Comparison of ENCODE assay signal across 8 cellular contexts in the genomic region with DNA sequence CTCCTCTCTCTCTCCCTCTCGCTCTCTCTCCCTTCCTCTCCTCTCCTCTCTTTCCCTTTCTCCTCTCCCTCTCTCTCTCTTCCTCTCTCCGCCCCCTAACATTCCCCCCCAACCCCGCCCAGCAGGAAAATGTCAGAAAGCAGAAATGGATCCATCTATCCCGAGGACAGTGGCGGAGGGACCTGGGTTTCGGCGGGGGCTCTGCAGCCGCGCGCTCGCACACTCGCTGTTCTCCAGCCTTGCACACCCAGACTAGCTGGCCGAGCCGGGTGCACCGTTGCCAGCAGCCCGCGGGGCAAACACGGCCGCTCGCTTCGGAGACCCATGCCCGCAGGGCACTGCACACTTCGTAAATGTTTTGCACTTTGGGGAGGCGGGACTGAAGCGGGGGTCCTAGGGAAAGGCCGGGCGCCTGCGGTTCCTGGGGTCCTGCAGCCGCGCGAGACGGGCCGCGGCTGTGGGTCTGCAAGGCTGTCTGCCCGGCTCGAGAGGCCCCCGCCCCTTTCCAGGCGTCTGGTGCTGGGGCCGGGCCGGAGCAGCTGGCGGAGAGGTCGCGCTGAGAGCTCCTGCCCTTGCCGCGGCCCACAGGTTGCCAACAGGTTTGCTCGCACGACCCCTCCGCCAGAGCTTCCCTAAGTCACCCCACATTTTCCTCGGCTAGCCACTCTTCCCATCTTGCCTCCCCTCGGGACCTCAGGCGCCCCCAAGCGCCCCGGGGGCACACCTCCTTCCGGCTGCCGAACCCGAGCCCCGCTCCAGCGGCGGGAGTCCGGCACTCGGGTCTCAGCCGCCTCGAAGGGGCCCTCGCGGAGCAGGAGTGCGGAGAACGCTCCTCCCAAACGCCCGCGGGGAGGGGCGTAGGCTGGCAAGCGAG. TPM values are rescaled to one million over a fixed set of nuclear protein-coding genes. Genes with fewer than 3 reads are reported as not detected.
DNase-seq lines count a peak whose midpoint lies in the region; ATAC-seq, FAIRE-seq and TF ChIP-seq lines count a peak whose summit lies in the region.

No MANE protein-coding gene starts in this region.

- peaks cover 0 to 44% (median 22%) of the 10 kb centered on the region in 3 donors for H3K4me1 ChIP-seq in gastroesophageal sphincter

- H3K36me3 ChIP-seq in H7 (replicated peaks; ENCODE audit: control insufficient read depth, insufficient read depth, low read length) (no peaks in the 10 kb centered on the region), gastroesophageal sphincter (no peaks in the 10 kb centered on the region)

- TF ChIP-seq EP300 in gastroesophageal sphincter (IDR thresholded peaks at IDR 0.05) = no peak

- H3K27me3 ChIP-seq in H7 (ENCODE audit: control insufficient read depth, insufficient read depth, low read length) = peaks cover 92% of the 10 kb centered on the region
- peaks cover 3% of the 10 kb centered on the region for H3K27me3 ChIP-seq in gastroesophageal sphincter

- WGBS in gastroesophageal sphincter (ENCODE audit: low coverage in 1 of 2), 2 donors = 0% methylated on average over 3 to 17 of the region's 72 CpGs

- peak; percentile 52 for DNase-seq in AG08395 (ENCODE audit: low spot score)
- peak; percentile 92 for DNase-seq in H7
- DNase-seq in OCI-M1 (lab: John Stamatoyannopoulos, UW) = peak; percentile 57
- peak; percentile 89 for DNase-seq in activated effector memory CD4-positive, alpha-beta T cell treated with anti-CD3 and anti-CD28 coated beads, Interleukin-2, amount 50 U/mL, for 16 hours
- no peak for DNase-seq in omental fat pad (ENCODE audit: low spot score)
- peak; percentile 62 for DNase-seq in urothelium cell line (ENCODE audit: low spot score)
- no peak for DNase-seq in SIG-M5 (lab: John Stamatoyannopoulos, UW)

- TF ChIP-seq CTCF in gastroesophageal sphincter (IDR thresholded peaks at IDR 0.05) (no peak), omental fat pad (IDR thresholded peaks at IDR 0.05) (no peak)

- ATAC-seq in gastroesophageal sphincter (peak; percentile 38), omental fat pad (ENCODE audit: low FRiP score) (peak; percentile 14)

- H3K4me3 ChIP-seq in H7 (ENCODE audit: insufficient read depth, low read depth, low read length) (peak overlapping the region; percentile 60), gastroesophageal sphincter (peak overlapping the region; percentile 44 to 85)

- no peak for FAIRE-seq in urothelium cell line (lab: Jason Lieb, UNC)

- TF ChIP-seq POLR2A in gastroesophageal sphincter (IDR thresholded peaks at IDR 0.05) = no peak

- peak overlapping the region in 3 of 4 donors; percentile 72 to 83 (median 79) for H3K27ac ChIP-seq in gastroesophageal sphincter

- H3K9me3 ChIP-seq in gastroesophageal sphincter = no peaks in the 10 kb centered on the region

RNA-seq across cellular contexts. Expression of gene MDGA1, which starts 0.8 kb away (rescaled TPM):
- total RNA-seq in H7 (2014; rRNA removed; shearing (Covaris generic)) = 0.67 and 0.90 TPM in 2 replicates
- total RNA-seq in gastroesophageal sphincter = 1 to 10 TPM in 3 of 4 donors, under 1 TPM in 1; 0.93 to 8.5 (median 3.7) TPM
- total RNA-seq in omental fat pad = 1 to 10 TPM; 2.2 to 9.5 (median 5.4) TPM

Comparison
In these comparisons a context has a peak if more than half of its experiments do, and no peak if none do; other contexts are left out.
1. DNase-seq: peak in AG08395 (single experiment), H7 (single experiment), OCI-M1 (single experiment), activated effector memory CD4-positive, alpha-beta T cell treated with anti-CD3 and anti-CD28 coated beads, Interleukin-2, amount 50 U/mL, for 16 hours (single experiment) and urothelium cell line (single experiment); none in omental fat pad (single experiment) and SIG-M5 (single experiment).